ENCODE assay signal across 13 cellular contexts in genomic region chr11:80320765-80321164, GRCh38.
DNase-seq lines count a peak whose midpoint lies in the region; ATAC-seq, FAIRE-seq and TF ChIP-seq lines count a peak whose summit lies in the region.
"Had no signal": no experiment of that assay in that cellular context is flagged by ENCODE, and none has a peak within 500 bp of the region (broad histone marks: within the 10 kb centered on the region; RNA-seq: fewer than 3 reads in every experiment).

No MANE protein-coding gene starts in this region.

- no peak overlapping the region for H3K4me3 ChIP-seq in breast epithelium
- H3K4me3 ChIP-seq in astrocyte of the spinal cord (ENCODE audit: low read depth, low read length), result no peak overlapping the region
- H3K4me3 ChIP-seq: SJSA1 had no signal

- no peaks in the 10 kb centered on the region for H3K9me3 Mint-ChIP-seq in MCF 10A (ENCODE audit: unreplicated experiment)

- H3K27ac ChIP-seq in breast epithelium, result no peak overlapping the region
- H3K27ac ChIP-seq: SJSA1 had no signal

- no peaks in the 10 kb centered on the region for H3K27me3 Mint-ChIP-seq in MCF 10A (ENCODE audit: insufficient read depth, unreplicated experiment)
- H3K27me3 Mint-ChIP-seq: naive thymus-derived CD8-positive, alpha-beta T cell had no signal

- no peak for FAIRE-seq in urothelium cell line (lab: Jason Lieb, UNC)

- CTCF ChIA-PET in MCF 10A (lab: Yijun Ruan, JAX), result interaction anchor here (0.5 to 1.2 kb wide), 6 partner anchors 9 to 735 kb away, joined by 3 to 4 read pairs (median 3); no protein-coding TSS in a partner anchor

- H3K4me1 Mint-ChIP-seq in MCF 10A (ENCODE audit: insufficient read depth, unreplicated experiment), result no peaks in the 10 kb centered on the region
- H3K4me1 Mint-ChIP-seq: immature natural killer cell; naive thymus-derived CD8-positive, alpha-beta T cell had no signal

- DNase-seq in MCF 10A (ENCODE audit: unreplicated experiment) (peak; percentile 51), breast epithelium (ENCODE audit: low spot score in 2 of 2) (no peak), NCI-H1417 treated with DMSO at 0.1 percent for 48 hours (lab: John Stamatoyannopoulos, UW) (peak; percentile 47), astrocyte of the spinal cord (ENCODE audit: low read depth, low spot score) (no peak), urothelium cell line (ENCODE audit: low spot score) (peak; percentile 58), mucosa of gallbladder (ENCODE audit: low spot score) (no peak), NCI-H2227 treated with DMSO at 0.1 percent for 48 hours (lab: John Stamatoyannopoulos, UW) (no peak)
- DNase-seq: immature natural killer cell; naive thymus-derived CD8-positive, alpha-beta T cell; NCI-H1436 treated with DMSO at 0.1 percent for 48 hours; stimulated activated naive CD4-positive, alpha-beta T cell had no signal

- no peaks in the 10 kb centered on the region for H3K36me3 ChIP-seq in breast epithelium
- H3K36me3 ChIP-seq: SJSA1 had no signal

- no peak overlapping the region for H3K27ac Mint-ChIP-seq in MCF 10A (ENCODE audit: low read depth, unreplicated experiment)
- H3K27ac Mint-ChIP-seq: immature natural killer cell; naive thymus-derived CD8-positive, alpha-beta T cell had no signal

- BruUV-seq in MCF 10A (replicated peaks; lab: Mats Ljungman, UMichigan), result no TSS peak

- TF ChIP-seq CTCF in MCF 10A (IDR thresholded peaks at IDR 0.05; ENCODE audit: unreplicated experiment) (peak; percentile 30), breast epithelium (IDR thresholded peaks at IDR 0.05) (no peak), astrocyte of the spinal cord (IDR thresholded peaks at IDR 0.05; ENCODE audit: low read depth, low read length) (peak; percentile 28)

- no peaks in the 10 kb centered on the region for H3K27me3 ChIP-seq in breast epithelium
- H3K27me3 ChIP-seq: SJSA1 had no signal

- intact Hi-C loops in MCF 10A (cut with micrococcal nuclease) (loop anchor here (2.0 to 10.0 kb wide), 2 partner anchors 156 to 612 kb away; no protein-coding TSS in a partner anchor), breast epithelium (cut with DNase I; ENCODE audit: low total_unique reads) (no loop called here)

- H3K9me3 ChIP-seq in breast epithelium, result no peaks in the 10 kb centered on the region
- H3K9me3 ChIP-seq: SJSA1 had no signal

- H3K4me1 ChIP-seq in breast epithelium, result no peaks in the 10 kb centered on the region
- H3K4me1 ChIP-seq: SJSA1 had no signal

- ATAC-seq in HG03108 (IDR thresholded peaks at IDR 0.05; ENCODE audit: unreplicated experiment), result no peak
- ATAC-seq: naive thymus-derived CD8-positive, alpha-beta T cell had no signal

- no peak overlapping the region for H3K4me3 Mint-ChIP-seq in MCF 10A (ENCODE audit: unreplicated experiment)
- H3K4me3 Mint-ChIP-seq: immature natural killer cell; naive thymus-derived CD8-positive, alpha-beta T cell had no signal

- POLR2A ChIA-PET in MCF 10A (lab: Yijun Ruan, JAX), result no interaction called here

- in situ Hi-C loops in astrocyte of the spinal cord (cut with HindIII; ENCODE audit: low sequenced_read_pairs), result no loop called here

- TF ChIP-seq POLR2A in breast epithelium (IDR thresholded peaks at IDR 0.05), result no peak

- H3K36me3 Mint-ChIP-seq in MCF 10A (ENCODE audit: insufficient read depth, unreplicated experiment), result no peaks in the 10 kb centered on the region
- H3K36me3 Mint-ChIP-seq: immature natural killer cell; naive thymus-derived CD8-positive, alpha-beta T cell had no signal

Comparison
In these comparisons a context has a peak if more than half of its experiments do, and no peak if none do; other contexts are left out.
1. DNase-seq: peak in MCF 10A (single experiment), NCI-H1417 treated with DMSO at 0.1 percent for 48 hours (single experiment) and urothelium cell line (single experiment); none in breast epithelium (0 of 2), astrocyte of the spinal cord (single experiment), mucosa of gallbladder (single experiment) and NCI-H2227 treated with DMSO at 0.1 percent for 48 hours (single experiment).
2. CTCF ChIP-seq: peak in MCF 10A (single experiment) and astrocyte of the spinal cord (single experiment); none in breast epithelium (0 of 3).